29 cellular contexts compared by ENCODE assay signal in genomic region chr2:209459359-209459758, GRCh38. TPM values are rescaled to one million over a fixed set of nuclear protein-coding genes. Genes with fewer than 3 reads are reported as not detected.
DNase-seq lines count a peak whose midpoint lies in the region; ATAC-seq, FAIRE-seq and TF ChIP-seq lines count a peak whose summit lies in the region.
"Had no signal": no experiment of that assay in that cellular context is flagged by ENCODE, and none has a peak within 500 bp of the region (broad histone marks: within the 10 kb centered on the region; RNA-seq: fewer than 3 reads in every experiment).

No MANE protein-coding gene starts in this region.

- no TSS peak for BruUV-seq in PC-3 (replicated peaks; lab: Mats Ljungman, UMichigan)

- H3F3A ChIP-seq in PC-3 (ENCODE audit: low read length, unreplicated experiment), result peaks cover 8% of the 10 kb centered on the region

- CTCF ChIA-PET in PC-3 (lab: Charles Lee), result no interaction called here
- CTCF ChIA-PET in activated CD4-positive, alpha-beta memory T cell treated with anti-CD3 and anti-CD28 coated beads for 36 hours (lab: Charles Lee), result no interaction called here

- H3K36me3 ChIP-seq in PC-3 (ENCODE audit: low read depth, low read length) (no peaks in the 10 kb centered on the region), vagina (no peaks in the 10 kb centered on the region)
- H3K36me3 ChIP-seq: BE2C, BLaER1 had no signal

- H3K4me3 ChIP-seq in PC-3 (ENCODE audit: low read length) (no peak overlapping the region), vagina (no peak overlapping the region)
- H3K4me3 ChIP-seq: BLaER1, GM12878 had no signal

- peaks cover 39% of the 10 kb centered on the region for H3K4me1 ChIP-seq in PC-3 (ENCODE audit: insufficient read depth, low read length)
- no peaks in the 10 kb centered on the region for H3K4me1 ChIP-seq in vagina

- ATAC-seq in PC-3, result no peak
- ATAC-seq: GM12878 had no signal

- H3K9me2 ChIP-seq in PC-3 (replicated peaks; ENCODE audit: low read length), result no peaks in the 10 kb centered on the region

- H3K4me1 Mint-ChIP-seq in activated CD4-positive, alpha-beta memory T cell treated with anti-CD3 and anti-CD28 coated beads for 36 hours (ENCODE audit: low read depth), result no peaks in the 10 kb centered on the region
- H3K4me1 Mint-ChIP-seq: CD14-positive monocyte; CD4-positive, alpha-beta memory T cell; CD4-positive, CD25-positive, alpha-beta regulatory T cell; CD8-positive, alpha-beta memory T cell had no signal

- no peaks in the 10 kb centered on the region for H3K9me3 Mint-ChIP-seq in activated CD4-positive, alpha-beta memory T cell treated with anti-CD3 and anti-CD28 coated beads for 36 hours

- H4K20me1 ChIP-seq in PC-3 (ENCODE audit: low read length), result no peaks in the 10 kb centered on the region
- H4K20me1 ChIP-seq: BLaER1 had no signal

- DNase-seq in PC-3, result peak; percentile 39
- no peak for DNase-seq in epithelial cell of prostate (ENCODE audit: low read depth, low spot score)
- peak; percentile 50 for DNase-seq in foreskin melanocyte
- no peak for DNase-seq in HTR-8/SVneo (ENCODE audit: insufficient read length, low spot score)
- DNase-seq in NCI-H2107 (lab: John Stamatoyannopoulos, UW), result no peak
- DNase-seq in vagina (ENCODE audit: extremely low spot score in 2 of 2), result no peak
- no peak for DNase-seq in activated CD4-positive, alpha-beta memory T cell treated with anti-CD3 and anti-CD28 coated beads for 36 hours
- DNase-seq: 8988T; ACHN; BE2C; C1 segment of cervical spinal cord; CD4-positive, alpha-beta memory T cell; CD4-positive, CD25-positive, alpha-beta regulatory T cell; CD8-positive, alpha-beta memory T cell; COR-L47; DMS 273 treated with DMSO at 0.1 percent for 48 hours; DMS153; DMS53; DMS79; DND-41; EL; GDM1 had no signal

- TF ChIP-seq CTCF in PC-3 (conservative IDR thresholded peaks at IDR 0.05; ENCODE audit: low read depth, low read length) (no peak), vagina (IDR thresholded peaks at IDR 0.05) (no peak)

- H3K36me3 Mint-ChIP-seq in activated CD4-positive, alpha-beta memory T cell treated with anti-CD3 and anti-CD28 coated beads for 36 hours, result no peaks in the 10 kb centered on the region
- H3K36me3 Mint-ChIP-seq: CD14-positive monocyte; CD4-positive, alpha-beta memory T cell; CD4-positive, CD25-positive, alpha-beta regulatory T cell; CD8-positive, alpha-beta memory T cell had no signal

- H3K4me2 ChIP-seq in PC-3 (ENCODE audit: low read length), result peak overlapping the region; percentile 61
- H3K4me2 ChIP-seq: BLaER1 had no signal

- POLR2A ChIA-PET in PC-3 (lab: Charles Lee; ENCODE audit: unreplicated experiment), result interaction anchor here (0.6 kb wide), 1 partner anchor 37 kb away, joined by 3 read pairs; no protein-coding TSS in a partner anchor
- POLR2A ChIA-PET in activated CD4-positive, alpha-beta memory T cell treated with anti-CD3 and anti-CD28 coated beads for 36 hours (lab: Charles Lee), result no interaction called here

- H2AFZ ChIP-seq in PC-3 (ENCODE audit: low read length), result no peak overlapping the region

- no peak overlapping the region for H3K27ac Mint-ChIP-seq in activated CD4-positive, alpha-beta memory T cell treated with anti-CD3 and anti-CD28 coated beads for 36 hours
- H3K27ac Mint-ChIP-seq: CD14-positive monocyte; CD4-positive, alpha-beta memory T cell; CD4-positive, CD25-positive, alpha-beta regulatory T cell; CD8-positive, alpha-beta memory T cell had no signal

- no peak for FAIRE-seq in HTR-8/SVneo (lab: Jason Lieb, UNC)
- FAIRE-seq: A204.1, GM12878, GM12892, GM18507 had no signal

- TF ChIP-seq POLR2A in vagina (IDR thresholded peaks at IDR 0.05), result no peak

- no peak overlapping the region for H3K4me3 Mint-ChIP-seq in activated CD4-positive, alpha-beta memory T cell treated with anti-CD3 and anti-CD28 coated beads for 36 hours
- H3K4me3 Mint-ChIP-seq: CD14-positive monocyte; CD4-positive, alpha-beta memory T cell; CD4-positive, CD25-positive, alpha-beta regulatory T cell; CD8-positive, alpha-beta memory T cell had no signal

- H3K79me2 ChIP-seq in PC-3 (ENCODE audit: low read length), result no peaks in the 10 kb centered on the region

- intact Hi-C loops in PC-3 (cut with micrococcal nuclease), result no loop called here
- intact Hi-C loops in vagina (cut with DNase I), result no loop called here
- intact Hi-C loops in activated CD4-positive, alpha-beta memory T cell treated with anti-CD3 and anti-CD28 coated beads for 36 hours (cut with micrococcal nuclease), result no loop called here

- H3K9me3 ChIP-seq in PC-3 (ENCODE audit: low read length) (no peaks in the 10 kb centered on the region), vagina (no peaks in the 10 kb centered on the region)
- H3K9me3 ChIP-seq: BE2C, BLaER1 had no signal

- 0 out of 2 replicates have a peak overlapping the region, but pooled peaks have one; percentile 7 for H3K9ac ChIP-seq in PC-3 (ENCODE audit: low read length)
- H3K9ac ChIP-seq: BLaER1 had no signal

- H3K27ac ChIP-seq in PC-3 (ENCODE audit: low read length) (peak overlapping the region; percentile 93), epithelial cell of prostate (peak overlapping the region; percentile 64), vagina (no peak overlapping the region)
- H3K27ac ChIP-seq: BLaER1 had no signal

- no peaks in the 10 kb centered on the region for H3K27me3 Mint-ChIP-seq in activated CD4-positive, alpha-beta memory T cell treated with anti-CD3 and anti-CD28 coated beads for 36 hours
- H3K27me3 Mint-ChIP-seq: CD4-positive, CD25-positive, alpha-beta regulatory T cell; CD8-positive, alpha-beta memory T cell had no signal

- H3K27me3 ChIP-seq in PC-3 (ENCODE audit: low read length), result no peaks in the 10 kb centered on the region
- no peaks in the 10 kb centered on the region for H3K27me3 ChIP-seq in vagina
- H3K27me3 ChIP-seq: BE2C, BLaER1 had no signal

RNA-seq across cellular contexts. Expression of gene MAP2, which starts 35.5 kb away (rescaled TPM):
- total RNA-seq in PC-3 (2014; rRNA removed) (1.7 and 2.1 TPM in 2 replicates), vagina (15.5 TPM)
- under 1 TPM; 0.07 to 0.27 TPM for total RNA-seq in activated CD4-positive, alpha-beta memory T cell treated with anti-CD3 and anti-CD28 coated beads for 36 hours
- total RNA-seq: CD4-positive, CD25-positive, alpha-beta regulatory T cell; CD8-positive, alpha-beta memory T cell; G401; GM12878 had no signal

Comparison
In these comparisons a context has a peak if more than half of its experiments do, and no peak if none do; other contexts are left out.
1. DNase-seq: peak in PC-3 (single experiment) and foreskin melanocyte (single experiment); none in epithelial cell of prostate (single experiment), HTR-8/SVneo (single experiment), NCI-H2107 (single experiment), vagina (0 of 2) and activated CD4-positive, alpha-beta memory T cell treated with anti-CD3 and anti-CD28 coated beads for 36 hours (single experiment).